In the genomic region with DNA sequence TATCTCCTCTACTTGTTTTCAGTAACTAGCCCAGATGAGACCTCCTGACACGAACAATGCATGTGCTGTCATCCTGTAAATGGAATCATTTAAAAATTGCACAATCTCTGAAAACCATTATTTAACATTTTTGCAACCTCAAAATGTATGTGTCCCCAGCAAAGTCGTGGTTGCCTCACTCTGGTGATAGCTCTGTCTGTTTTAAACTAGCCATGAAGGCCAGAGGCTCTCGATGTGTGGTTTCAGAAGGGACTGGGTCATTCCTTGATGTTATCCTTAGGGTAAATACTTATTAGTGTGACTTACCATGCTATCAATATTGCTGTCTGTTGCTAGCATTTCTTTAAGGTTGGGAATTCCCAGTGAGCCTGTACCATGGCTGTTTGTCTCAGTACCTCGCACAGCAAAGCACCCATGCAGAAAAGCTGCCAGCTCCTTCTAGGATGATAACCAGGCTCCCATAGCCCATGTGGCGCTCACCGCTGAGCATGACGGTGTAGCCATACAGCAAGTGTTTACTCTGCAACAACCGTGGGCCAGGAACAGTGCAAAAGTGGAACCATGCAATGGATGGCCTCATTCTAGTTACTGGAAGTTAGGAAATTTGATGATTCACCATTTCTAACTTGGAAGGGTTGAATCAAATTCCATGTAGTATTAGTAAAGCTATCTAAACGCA, we compare ENCODE assay signal across 9 cellular contexts. TPM values are rescaled to one million over a fixed set of nuclear protein-coding genes. Genes with fewer than 3 reads are reported as not detected.
DNase-seq lines count a peak whose midpoint lies in the region; ATAC-seq, FAIRE-seq and TF ChIP-seq lines count a peak whose summit lies in the region.
"Had no signal": no experiment of that assay in that cellular context is flagged by ENCODE, and none has a peak within 500 bp of the region (broad histone marks: within the 10 kb centered on the region; RNA-seq: fewer than 3 reads in every experiment).

No MANE protein-coding gene starts in this region.

- no peak for TF ChIP-seq CTCF in left ventricle myocardium inferior (IDR thresholded peaks at IDR 0.05; ENCODE audit: borderline replicate concordance)

- peak; percentile 93 for DNase-seq in HCEC 1CT
- peak; percentile 98 for DNase-seq in amniotic epithelial cell (ENCODE audit: low read depth)
- DNase-seq in left ventricle myocardium inferior, result no peak
- no peak for DNase-seq in NCI-H1417 (lab: John Stamatoyannopoulos, UW)
- DNase-seq in GM19239 (ENCODE audit: insufficient read length, low spot score), result no peak
- DNase-seq in activated T-helper 1 cell treated with anti-CD3 and anti-CD28 coated beads, Interleukin-12 subunit alpha, Interleukin-12 subunit beta, Interleukin-2, Interleukin-4 antibody, amounts not matched to agents 30 ng/mL and 10 ng/mL and 1 ng/mL, durations not matched to agents 14 hours and 24 hours and 36 hours (ENCODE audit: low spot score), result no peak

- no peaks in the 10 kb centered on the region for H3K9me3 Mint-ChIP-seq in activated T-helper 1 cell treated with anti-CD3 and anti-CD28 coated beads, Interleukin-12 subunit alpha, Interleukin-12 subunit beta, Interleukin-2, Interleukin-4 antibody, amounts not matched to agents 30 ng/mL and 10 ng/mL and 1 ng/mL, durations not matched to agents 14 hours and 24 hours and 36 hours

- H3K4me3 Mint-ChIP-seq in activated T-helper 1 cell treated with anti-CD3 and anti-CD28 coated beads, Interleukin-12 subunit alpha, Interleukin-12 subunit beta, Interleukin-2, Interleukin-4 antibody, amounts not matched to agents 30 ng/mL and 10 ng/mL and 1 ng/mL, durations not matched to agents 14 hours and 24 hours and 36 hours, result no peak overlapping the region

- H3K27me3 Mint-ChIP-seq in activated T-helper 1 cell treated with anti-CD3 and anti-CD28 coated beads, Interleukin-12 subunit alpha, Interleukin-12 subunit beta, Interleukin-2, Interleukin-4 antibody, amounts not matched to agents 30 ng/mL and 10 ng/mL and 1 ng/mL, durations not matched to agents 14 hours and 24 hours and 36 hours (ENCODE audit: insufficient read depth), result no peaks in the 10 kb centered on the region

- H3K4me3 ChIP-seq in left ventricle myocardium inferior (no peak overlapping the region), skeletal muscle satellite cell (ENCODE audit: low read length) (peak overlapping the region; percentile 40)

- peaks cover 11% of the 10 kb centered on the region for H3K36me3 Mint-ChIP-seq in activated T-helper 1 cell treated with anti-CD3 and anti-CD28 coated beads, Interleukin-12 subunit alpha, Interleukin-12 subunit beta, Interleukin-2, Interleukin-4 antibody, amounts not matched to agents 30 ng/mL and 10 ng/mL and 1 ng/mL, durations not matched to agents 14 hours and 24 hours and 36 hours (ENCODE audit: low read depth)

- peak overlapping the region; percentile 68 for H3K4me2 ChIP-seq in skeletal muscle satellite cell (ENCODE audit: low read length)

- H3K9ac ChIP-seq in skeletal muscle satellite cell (ENCODE audit: low read depth, low read length), result peak overlapping the region; percentile 58

- peaks cover 31% of the 10 kb centered on the region for H3K4me1 Mint-ChIP-seq in activated T-helper 1 cell treated with anti-CD3 and anti-CD28 coated beads, Interleukin-12 subunit alpha, Interleukin-12 subunit beta, Interleukin-2, Interleukin-4 antibody, amounts not matched to agents 30 ng/mL and 10 ng/mL and 1 ng/mL, durations not matched to agents 14 hours and 24 hours and 36 hours (ENCODE audit: low read depth)

- H3K27ac Mint-ChIP-seq in activated T-helper 1 cell treated with anti-CD3 and anti-CD28 coated beads, Interleukin-12 subunit alpha, Interleukin-12 subunit beta, Interleukin-2, Interleukin-4 antibody, amounts not matched to agents 30 ng/mL and 10 ng/mL and 1 ng/mL, durations not matched to agents 14 hours and 24 hours and 36 hours, result no peak overlapping the region

- peak overlapping the region; percentile 57 for H3K27ac ChIP-seq in left ventricle myocardium inferior (replicated peaks)

- peaks cover 3% of the 10 kb centered on the region for H3K36me3 ChIP-seq in left ventricle myocardium inferior
- no peaks in the 10 kb centered on the region for H3K36me3 ChIP-seq in skeletal muscle satellite cell (ENCODE audit: insufficient read depth, low read length)

- H3K27me3 ChIP-seq in left ventricle myocardium inferior (ENCODE audit: low read depth), result no peaks in the 10 kb centered on the region
- H3K27me3 ChIP-seq in skeletal muscle satellite cell (ENCODE audit: control insufficient read depth, insufficient read depth, low read length), result no peaks in the 10 kb centered on the region

- H3K4me1 ChIP-seq in left ventricle myocardium inferior (peaks cover 39% of the 10 kb centered on the region), skeletal muscle satellite cell (ENCODE audit: control insufficient read depth, insufficient read depth, low read length) (peaks cover 51% of the 10 kb centered on the region)

- FAIRE-seq in GM19239 (lab: Jason Lieb, UNC), result no peak
- FAIRE-seq: GM12891 had no signal

- ATAC-seq in GM18502 (IDR thresholded peaks at IDR 0.05; ENCODE audit: poor library complexity, unreplicated experiment), result no peak

- intact Hi-C loops in left ventricle myocardium inferior (cut with micrococcal nuclease), result no loop called here
- intact Hi-C loops in activated T-helper 1 cell treated with anti-CD3 and anti-CD28 coated beads, Interleukin-12 subunit alpha, Interleukin-12 subunit beta, Interleukin-2, Interleukin-4 antibody, amounts not matched to agents 30 ng/mL and 10 ng/mL and 1 ng/mL, durations not matched to agents 14 hours and 24 hours and 36 hours (cut with micrococcal nuclease), result no loop called here

- H3K9me3 ChIP-seq in left ventricle myocardium inferior (replicated peaks), result no peaks in the 10 kb centered on the region
- no peaks in the 10 kb centered on the region for H3K9me3 ChIP-seq in skeletal muscle satellite cell (replicated peaks; ENCODE audit: low read length)

RNA-seq across cellular contexts. Expression of a gene that starts 2.9 kb away (rescaled TPM):
- total RNA-seq in left ventricle myocardium inferior, result 17.1 TPM
- 24.6 and 25.8 TPM in 2 replicates for total RNA-seq in skeletal muscle satellite cell (2012; rRNA removed)
- 71.9 and 73.5 TPM in 2 replicates for total RNA-seq in activated T-helper 1 cell treated with anti-CD3 and anti-CD28 coated beads, Interleukin-12 subunit alpha, Interleukin-12 subunit beta, Interleukin-2, Interleukin-4 antibody, amounts not matched to agents 30 ng/mL and 10 ng/mL and 1 ng/mL, durations not matched to agents 14 hours and 24 hours and 36 hours

RNA-seq across cellular contexts. Expression of a gene that starts 15.7 kb away (rescaled TPM):
- total RNA-seq in left ventricle myocardium inferior, result 9.5 TPM
- total RNA-seq in skeletal muscle satellite cell (2012; rRNA removed), result 52.0 and 93.5 TPM in 2 replicates
- total RNA-seq in activated T-helper 1 cell treated with anti-CD3 and anti-CD28 coated beads, Interleukin-12 subunit alpha, Interleukin-12 subunit beta, Interleukin-2, Interleukin-4 antibody, amounts not matched to agents 30 ng/mL and 10 ng/mL and 1 ng/mL, durations not matched to agents 14 hours and 24 hours and 36 hours, result 75.4 and 76.3 TPM in 2 replicates

Comparison
In these comparisons a context has a peak if more than half of its experiments do, and no peak if none do; other contexts are left out.
1. DNase-seq: peak in HCEC 1CT (single experiment) and amniotic epithelial cell (single experiment); none in left ventricle myocardium inferior (single experiment), NCI-H1417 (0 of 3), GM19239 (single experiment) and activated T-helper 1 cell treated with anti-CD3 and anti-CD28 coated beads, Interleukin-12 subunit alpha, Interleukin-12 subunit beta, Interleukin-2, Interleukin-4 antibody, amounts not matched to agents 30 ng/mL and 10 ng/mL and 1 ng/mL, durations not matched to agents 14 hours and 24 hours and 36 hours (single experiment).